10 cellular contexts compared by ENCODE assay signal in genomic region chr14:64745511-64746041, GRCh38. TPM values are rescaled to one million over a fixed set of nuclear protein-coding genes. Genes with fewer than 3 reads are reported as not detected.
DNase-seq lines count a peak whose midpoint lies in the region; TF ChIP-seq lines count a peak whose summit lies in the region.
"Had no signal": no experiment of that assay in that cellular context is flagged by ENCODE, and none has a peak within 500 bp of the region (broad histone marks: within the 10 kb centered on the region; RNA-seq: fewer than 3 reads in every experiment).

No MANE protein-coding gene starts in this region.

- intact Hi-C loops in activated CD4-positive, alpha-beta memory T cell treated with anti-CD3 and anti-CD28 coated beads for 36 hours (cut with micrococcal nuclease): no loop called here
- intact Hi-C loops in left ventricle myocardium inferior (cut with micrococcal nuclease): no loop called here

- H3K9ac ChIP-seq in GM23248: no peak overlapping the region

- H4K20me1 ChIP-seq in GM23248 (ENCODE audit: insufficient read depth): no peaks in the 10 kb centered on the region

- peak overlapping the region; percentile 30 for H3K27ac Mint-ChIP-seq in activated CD4-positive, alpha-beta memory T cell treated with anti-CD3 and anti-CD28 coated beads for 36 hours
- H3K27ac Mint-ChIP-seq: activated CD8-positive, alpha-beta T cell treated with anti-CD3 and anti-CD28 coated beads for 36 hours; dendritic cell treated with granulocyte-macrophage colony-stimulating factor and Interleukin-4, amounts not matched to agents 40 ng/mL and 50 ng/mL, for 4 days had no signal

- DNase-seq in AG09319 (ENCODE audit: extremely low read depth, low read depth) (no peak), left ventricle myocardium inferior (no peak), iPS-NIHi11 (ENCODE audit: low spot score) (no peak), GM23248 (no peak), HuH-7 (ENCODE audit: low spot score) (no peak)
- no peak for DNase-seq in activated CD4-positive, alpha-beta memory T cell treated with anti-CD3 and anti-CD28 coated beads for 36 hours
- no peak for DNase-seq in stimulated activated CD8-positive, alpha-beta memory T cell treated with anti-CD3 and anti-CD28 coated beads, Interleukin-4, amount 100 ng/mL, for 48 hours
- DNase-seq: activated CD8-positive, alpha-beta T cell treated with anti-CD3 and anti-CD28 coated beads for 36 hours had no signal

- CTCF ChIA-PET in activated CD4-positive, alpha-beta memory T cell treated with anti-CD3 and anti-CD28 coated beads for 36 hours (lab: Charles Lee): interaction anchor here (1.2 to 1.3 kb wide), 2 partner anchors 15 to 19 kb away, joined by 4 to 6 read pairs; no protein-coding TSS in a partner anchor

- peaks cover 2% of the 10 kb centered on the region for H3K9me3 Mint-ChIP-seq in activated CD4-positive, alpha-beta memory T cell treated with anti-CD3 and anti-CD28 coated beads for 36 hours
- H3K9me3 Mint-ChIP-seq: activated CD8-positive, alpha-beta T cell treated with anti-CD3 and anti-CD28 coated beads for 36 hours; dendritic cell treated with granulocyte-macrophage colony-stimulating factor and Interleukin-4, amounts not matched to agents 40 ng/mL and 50 ng/mL, for 4 days had no signal

- peaks cover 21% of the 10 kb centered on the region for H3K36me3 Mint-ChIP-seq in activated CD4-positive, alpha-beta memory T cell treated with anti-CD3 and anti-CD28 coated beads for 36 hours

- H2AFZ ChIP-seq in GM23248: no peak overlapping the region

- H3K27me3 Mint-ChIP-seq in activated CD4-positive, alpha-beta memory T cell treated with anti-CD3 and anti-CD28 coated beads for 36 hours: no peaks in the 10 kb centered on the region
- H3K27me3 Mint-ChIP-seq: activated CD8-positive, alpha-beta T cell treated with anti-CD3 and anti-CD28 coated beads for 36 hours; dendritic cell treated with granulocyte-macrophage colony-stimulating factor and Interleukin-4, amounts not matched to agents 40 ng/mL and 50 ng/mL, for 4 days had no signal

- no peak overlapping the region for H3K4me3 Mint-ChIP-seq in activated CD4-positive, alpha-beta memory T cell treated with anti-CD3 and anti-CD28 coated beads for 36 hours
- H3K4me3 Mint-ChIP-seq: activated CD8-positive, alpha-beta T cell treated with anti-CD3 and anti-CD28 coated beads for 36 hours; dendritic cell treated with granulocyte-macrophage colony-stimulating factor and Interleukin-4, amounts not matched to agents 40 ng/mL and 50 ng/mL, for 4 days had no signal

- H3F3A ChIP-seq in GM23248 (ENCODE audit: insufficient read depth): no peaks in the 10 kb centered on the region

- peak overlapping the region; percentile 42 for H3K27ac ChIP-seq in left ventricle myocardium inferior (replicated peaks)
- H3K27ac ChIP-seq in neutrophil: peak overlapping the region; percentile 27
- no peak overlapping the region for H3K27ac ChIP-seq in GM23248

- no peak overlapping the region for H3K4me2 ChIP-seq in GM23248 (ENCODE audit: unreplicated experiment)

- TF ChIP-seq CTCF in AG09319 (IDR thresholded peaks at IDR 0.05; ENCODE audit: low read depth, low read length): peak; percentile 13
- TF ChIP-seq CTCF in left ventricle myocardium inferior (IDR thresholded peaks at IDR 0.05; ENCODE audit: borderline replicate concordance): peak; percentile 37
- TF ChIP-seq CTCF in neutrophil (IDR thresholded peaks at IDR 0.05): no peak

- H3K9me3 ChIP-seq in left ventricle myocardium inferior (replicated peaks): no peaks in the 10 kb centered on the region
- H3K9me3 ChIP-seq in neutrophil: no peaks in the 10 kb centered on the region
- H3K9me3 ChIP-seq in GM23248 (ENCODE audit: low read depth): no peaks in the 10 kb centered on the region

- H3K9me2 ChIP-seq in GM23248 (ENCODE audit: insufficient read depth): no peaks in the 10 kb centered on the region

- H3K27me3 ChIP-seq in left ventricle myocardium inferior (ENCODE audit: low read depth) (no peaks in the 10 kb centered on the region), neutrophil (no peaks in the 10 kb centered on the region), GM23248 (replicated peaks; ENCODE audit: insufficient read depth) (no peaks in the 10 kb centered on the region)

- H3K36me3 ChIP-seq in left ventricle myocardium inferior (peaks cover 51% of the 10 kb centered on the region), neutrophil (peaks cover 98% of the 10 kb centered on the region), GM23248 (ENCODE audit: low read depth) (no peaks in the 10 kb centered on the region)

- 81 to 82% methylated on average over 8 of the region's 8 CpGs for WGBS in GM23248 (ENCODE audit: low coverage in 1 of 2, low lambda C conversion rate in 2 of 2, missing lambda C conversion rate in 2 of 2), 2 experiments

- POLR2A ChIA-PET in activated CD4-positive, alpha-beta memory T cell treated with anti-CD3 and anti-CD28 coated beads for 36 hours (lab: Charles Lee): no interaction called here

- in situ Hi-C loops in GM23248 (cut with MboI): no loop called here

- no peaks in the 10 kb centered on the region for H3K79me2 ChIP-seq in GM23248 (ENCODE audit: insufficient read depth)

- peaks cover 29% of the 10 kb centered on the region for H3K4me1 Mint-ChIP-seq in activated CD4-positive, alpha-beta memory T cell treated with anti-CD3 and anti-CD28 coated beads for 36 hours (ENCODE audit: low read depth)

- H3K4me3 ChIP-seq in left ventricle myocardium inferior (no peak overlapping the region), neutrophil (ENCODE audit: low read depth in 1 of 2, low read length in 1 of 2) (no peak overlapping the region), GM23248 (no peak overlapping the region)

- peaks cover 25% of the 10 kb centered on the region for H3K4me1 ChIP-seq in left ventricle myocardium inferior
- H3K4me1 ChIP-seq in neutrophil (ENCODE audit: control insufficient read depth in 1 of 2, insufficient read depth in 1 of 2, low read depth in 1 of 2, low read length in 1 of 2): peaks cover 0 to 3% of the 10 kb centered on the region in 2 experiments
- H3K4me1 ChIP-seq in GM23248 (ENCODE audit: insufficient read depth): no peaks in the 10 kb centered on the region

RNA-seq across cellular contexts. Expression of gene PLEKHG3, which starts 41.4 kb away (rescaled TPM):
- 10 to 100 TPM; 20.1 to 22.6 TPM for total RNA-seq in activated CD4-positive, alpha-beta memory T cell treated with anti-CD3 and anti-CD28 coated beads for 36 hours
- total RNA-seq in left ventricle myocardium inferior: 16.5 TPM
- 4.6 and 6.9 TPM in 2 replicates for total RNA-seq in GM23248 (2014; rRNA removed; shearing (Covaris generic))
- polyA plus RNA-seq in GM23248 (2016; fragmentation: Nextera tagmentation; extraction: Ambion mirVana): 2.1 and 2.4 TPM in 2 replicates
